ENCODE assay signal across 9 cellular contexts in genomic region chr11:117950320-117950719, GRCh38. TPM values are rescaled to one million over a fixed set of nuclear protein-coding genes. Genes with fewer than 3 reads are reported as not detected.
DNase-seq lines count a peak whose midpoint lies in the region; ATAC-seq, FAIRE-seq and TF ChIP-seq lines count a peak whose summit lies in the region.
"Had no signal": no experiment of that assay in that cellular context is flagged by ENCODE, and none has a peak within 500 bp of the region (broad histone marks: within the 10 kb centered on the region; RNA-seq: fewer than 3 reads in every experiment).

No MANE protein-coding gene starts in this region.

- H3K9me3 Mint-ChIP-seq in activated naive CD4-positive, alpha-beta T cell treated with anti-CD3 and anti-CD28 coated beads, Interleukin-2, amount 10 ng/mL, durations not matched to agents 7 days and 5 days: no peaks in the 10 kb centered on the region
- H3K9me3 Mint-ChIP-seq in osteocyte (ENCODE audit: unreplicated experiment): no peaks in the 10 kb centered on the region

- CTCF ChIA-PET in GM10248 (lab: Yijun Ruan, JAX): interaction anchor here (0.6 to 6.7 kb wide), 20 partner anchors 10 to 524 kb away, joined by 3 to 64 read pairs (median 4); no protein-coding TSS in a partner anchor
- CTCF ChIA-PET in activated naive CD4-positive, alpha-beta T cell treated with anti-CD3 and anti-CD28 coated beads, Interleukin-2, amount 10 ng/mL, durations not matched to agents 7 days and 5 days (lab: Charles Lee): interaction anchor here (0.6 to 11.6 kb wide), 19 partner anchors 10 to 143 kb away, joined by 3 to 304 read pairs (median 6); partner anchors contain the start of gene IL10RA

- ATAC-seq in GM19324 (IDR thresholded peaks at IDR 0.05; ENCODE audit: low FRiP score, unreplicated experiment) (no peak), HG03135 (IDR thresholded peaks at IDR 0.05; ENCODE audit: unreplicated experiment) (no peak)

- DNase-seq in GM10248 (ENCODE audit: extremely low spot score) (peak; percentile 56), NOMO-1 treated with DMSO at 0.1 percent for 48 hours (lab: John Stamatoyannopoulos, UW; ENCODE audit: unreplicated experiment) (peak; percentile 47), osteocyte (ENCODE audit: extremely low spot score, unreplicated experiment) (peak; percentile 46), middle frontal gyrus (ENCODE audit: extremely low spot score, low spot score) (no peak), HTR-8/SVneo (ENCODE audit: insufficient read length, low spot score) (no peak)
- peak; percentile 79 for DNase-seq in activated naive CD4-positive, alpha-beta T cell treated with anti-CD3 and anti-CD28 coated beads, Interleukin-2, amount 10 ng/mL, durations not matched to agents 7 days and 5 days
- DNase-seq: SIG-M5 had no signal

- peak overlapping the region; percentile 79 for H3K4me3 Mint-ChIP-seq in activated naive CD4-positive, alpha-beta T cell treated with anti-CD3 and anti-CD28 coated beads, Interleukin-2, amount 10 ng/mL, durations not matched to agents 7 days and 5 days
- H3K4me3 Mint-ChIP-seq in osteocyte (ENCODE audit: unreplicated experiment): no peak overlapping the region

- H3K27ac Mint-ChIP-seq in activated naive CD4-positive, alpha-beta T cell treated with anti-CD3 and anti-CD28 coated beads, Interleukin-2, amount 10 ng/mL, durations not matched to agents 7 days and 5 days: peak overlapping the region; percentile 98
- H3K27ac Mint-ChIP-seq in osteocyte (ENCODE audit: unreplicated experiment): no peak overlapping the region

- peaks cover 95% of the 10 kb centered on the region for H3K4me1 Mint-ChIP-seq in activated naive CD4-positive, alpha-beta T cell treated with anti-CD3 and anti-CD28 coated beads, Interleukin-2, amount 10 ng/mL, durations not matched to agents 7 days and 5 days
- H3K4me1 Mint-ChIP-seq in osteocyte (ENCODE audit: unreplicated experiment): no peaks in the 10 kb centered on the region

- FAIRE-seq in HTR-8/SVneo (lab: Jason Lieb, UNC): no peak

- peak; percentile 44 for TF ChIP-seq CTCF in GM10248 (IDR thresholded peaks at IDR 0.05; ENCODE audit: control extremely low read depth, extremely low read depth, low read depth, missing control alignments)
- TF ChIP-seq CTCF in osteocyte (IDR thresholded peaks at IDR 0.05): no peak

- POLR2A ChIA-PET in GM10248 (lab: Yijun Ruan, JAX): no interaction called here

- H3K27me3 Mint-ChIP-seq in activated naive CD4-positive, alpha-beta T cell treated with anti-CD3 and anti-CD28 coated beads, Interleukin-2, amount 10 ng/mL, durations not matched to agents 7 days and 5 days: no peaks in the 10 kb centered on the region
- peaks cover 27% of the 10 kb centered on the region for H3K27me3 Mint-ChIP-seq in osteocyte (ENCODE audit: unreplicated experiment)

- H3K36me3 Mint-ChIP-seq in activated naive CD4-positive, alpha-beta T cell treated with anti-CD3 and anti-CD28 coated beads, Interleukin-2, amount 10 ng/mL, durations not matched to agents 7 days and 5 days: peaks cover 10% of the 10 kb centered on the region
- no peaks in the 10 kb centered on the region for H3K36me3 Mint-ChIP-seq in osteocyte (ENCODE audit: unreplicated experiment)

RNA-seq across cellular contexts. Expression of gene TMPRSS13, which starts 21.1 kb away (rescaled TPM):
- not detected in 2 replicates for total RNA-seq in osteocyte

RNA-seq across cellular contexts. Expression of gene IL10RA, which starts 35.9 kb away (rescaled TPM):
- not detected in 2 replicates for total RNA-seq in osteocyte

Comparison
In these comparisons a context has a peak if more than half of its experiments do, and no peak if none do; other contexts are left out.
1. DNase-seq: peak in GM10248 (single experiment), NOMO-1 treated with DMSO at 0.1 percent for 48 hours (single experiment), activated naive CD4-positive, alpha-beta T cell treated with anti-CD3 and anti-CD28 coated beads, Interleukin-2, amount 10 ng/mL, durations not matched to agents 7 days and 5 days (single experiment) and osteocyte (single experiment); none in middle frontal gyrus (single experiment) and HTR-8/SVneo (single experiment).